Comparison of ENCODE assay signal across 1 cellular context in the genomic region with DNA sequence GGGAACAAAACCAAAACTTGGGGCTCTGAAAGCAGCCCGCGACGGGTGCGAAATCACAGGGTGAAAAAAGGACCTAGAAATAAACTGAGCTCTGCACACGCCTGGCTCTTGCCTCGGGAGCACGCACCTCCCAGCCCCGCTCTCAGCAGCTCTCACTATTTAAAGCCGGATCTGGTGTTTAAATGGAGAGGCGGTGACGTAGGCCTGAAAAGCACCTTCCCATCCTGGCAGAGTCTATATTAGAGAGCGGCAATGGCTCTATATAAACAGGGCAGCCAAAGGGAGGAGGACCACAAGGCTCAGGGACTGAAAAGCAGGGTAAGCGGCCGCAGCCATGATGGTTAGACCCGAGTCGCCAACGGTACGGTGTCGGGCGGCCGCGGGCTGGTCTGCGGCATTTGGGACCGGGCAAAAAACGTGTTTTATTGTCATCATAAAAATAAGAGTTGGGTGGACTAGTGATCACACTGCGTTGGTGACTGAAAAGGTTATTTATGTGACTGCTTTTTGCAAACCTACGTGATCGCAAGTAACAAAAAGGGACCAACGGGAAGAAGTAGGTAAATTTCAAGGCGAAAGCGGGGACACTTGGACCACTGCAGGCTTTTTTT.
TF ChIP-seq lines count a peak whose summit lies in the region.

No MANE protein-coding gene starts in this region.

TF ChIP-seq in HepG2, 621 proteins besides CTCF, POLR2A, EP300 and RAD21 (continued from another document and continues in another):
- TF ChIP-seq ZBTB7B (CRISPR knock-in tag; IDR thresholded peaks at IDR 0.05) (peak; percentile 68), REXO4 (CRISPR knock-in tag; IDR thresholded peaks at IDR 0.05; ENCODE audit: borderline replicate concordance) (no peak), ZFP37 (CRISPR knock-in tag; IDR thresholded peaks at IDR 0.05; ENCODE audit: borderline replicate concordance) (no peak), ISL2 (CRISPR knock-in tag; IDR thresholded peaks at IDR 0.05) (0 out of 2 replicates have a peak, but pooled peaks have one; percentile 17), GATAD1 (CRISPR knock-in tag; IDR thresholded peaks at IDR 0.05) (peak; percentile 54), ZNF720 (CRISPR knock-in tag; IDR thresholded peaks at IDR 0.05) (no peak), NFYB (CRISPR knock-in tag; IDR thresholded peaks at IDR 0.05) (peak; percentile 27; the same call in 1 of the 2 replicates), SP1 (IDR thresholded peaks at IDR 0.05) (no peak), SP1 (CRISPR knock-in tag; IDR thresholded peaks at IDR 0.05) (peak; percentile 50), ZSCAN21 (CRISPR knock-in tag; IDR thresholded peaks at IDR 0.05; ENCODE audit: borderline replicate concordance) (peak; percentile 72; the same call in 1 of the 2 replicates), ZBTB3 (CRISPR knock-in tag; IDR thresholded peaks at IDR 0.05; ENCODE audit: borderline replicate concordance, low read depth) (0 out of 2 replicates have a peak, but pooled peaks have one; percentile 56), KMT2B (CRISPR knock-in tag; IDR thresholded peaks at IDR 0.05) (peak; percentile 78; the same call in 1 of the 2 replicates), ZSCAN31 (CRISPR knock-in tag; IDR thresholded peaks at IDR 0.05; ENCODE audit: low read depth) (peak; percentile 32; the same call in 1 of the 2 replicates), ZSCAN22 (CRISPR knock-in tag; IDR thresholded peaks at IDR 0.05) (peak; percentile 99), KDM5A (IDR thresholded peaks at IDR 0.05; ENCODE audit: borderline replicate concordance, low read length) (peak; percentile 48; the same call in 1 of the 2 replicates), ZFP36L2 (CRISPR knock-in tag; IDR thresholded peaks at IDR 0.05) (0 out of 2 replicates have a peak, but pooled peaks have one; percentile 64), TEAD3 (CRISPR knock-in tag; optimal IDR thresholded peaks at IDR 0.05; ENCODE audit: borderline replicate concordance) (peak; percentile 53), SALL2 (CRISPR knock-in tag; IDR thresholded peaks at IDR 0.05) (peak; percentile 30; the same call in 1 of the 2 replicates), SPEN (CRISPR knock-in tag; IDR thresholded peaks at IDR 0.05; ENCODE audit: low read depth) (no peak; the same call in 1 of the 2 replicates), NR2F6 (IDR thresholded peaks at IDR 0.05) (no peak), NR2F6 (CRISPR knock-in tag; IDR thresholded peaks at IDR 0.05) (no peak), AGO2 (optimal IDR thresholded peaks at IDR 0.05; ENCODE audit: low read depth, low read length) (peak; percentile 67)
- TF ChIP-seq, protein P1, sequence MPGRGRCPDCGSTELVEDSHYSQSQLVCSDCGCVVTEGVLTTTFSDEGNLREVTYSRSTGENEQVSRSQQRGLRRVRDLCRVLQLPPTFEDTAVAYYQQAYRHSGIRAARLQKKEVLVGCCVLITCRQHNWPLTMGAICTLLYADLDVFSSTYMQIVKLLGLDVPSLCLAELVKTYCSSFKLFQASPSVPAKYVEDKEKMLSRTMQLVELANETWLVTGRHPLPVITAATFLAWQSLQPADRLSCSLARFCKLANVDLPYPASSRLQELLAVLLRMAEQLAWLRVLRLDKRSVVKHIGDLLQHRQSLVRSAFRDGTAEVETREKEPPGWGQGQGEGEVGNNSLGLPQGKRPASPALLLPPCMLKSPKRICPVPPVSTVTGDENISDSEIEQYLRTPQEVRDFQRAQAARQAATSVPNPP (CRISPR knock-in tag; IDR thresholded peaks at IDR 0.05) = peak; percentile 65; the same call in 1 of the 2 replicates
- TF ChIP-seq, protein P2, sequence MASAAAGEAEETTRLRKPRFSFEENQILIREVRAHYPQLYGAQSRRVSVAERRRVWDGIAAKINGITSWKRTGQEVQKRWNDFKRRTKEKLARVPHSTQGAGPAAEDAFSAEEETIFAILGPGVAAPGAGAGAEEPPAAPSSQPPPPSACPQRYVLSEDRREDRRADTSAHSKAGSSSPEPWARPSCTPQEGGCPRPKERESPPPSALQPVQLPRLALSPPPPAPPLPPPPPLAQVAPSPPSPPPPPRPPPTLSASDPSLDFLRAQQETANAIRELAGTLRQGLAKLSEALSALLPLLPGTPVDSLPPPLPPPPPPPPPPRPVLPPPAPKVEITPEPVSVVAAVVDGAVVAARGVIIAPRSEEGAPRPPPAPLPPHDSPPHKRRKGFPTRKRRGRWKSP (CRISPR knock-in tag; IDR thresholded peaks at IDR 0.05) = peak; percentile 78
- TF ChIP-seq, protein P3, sequence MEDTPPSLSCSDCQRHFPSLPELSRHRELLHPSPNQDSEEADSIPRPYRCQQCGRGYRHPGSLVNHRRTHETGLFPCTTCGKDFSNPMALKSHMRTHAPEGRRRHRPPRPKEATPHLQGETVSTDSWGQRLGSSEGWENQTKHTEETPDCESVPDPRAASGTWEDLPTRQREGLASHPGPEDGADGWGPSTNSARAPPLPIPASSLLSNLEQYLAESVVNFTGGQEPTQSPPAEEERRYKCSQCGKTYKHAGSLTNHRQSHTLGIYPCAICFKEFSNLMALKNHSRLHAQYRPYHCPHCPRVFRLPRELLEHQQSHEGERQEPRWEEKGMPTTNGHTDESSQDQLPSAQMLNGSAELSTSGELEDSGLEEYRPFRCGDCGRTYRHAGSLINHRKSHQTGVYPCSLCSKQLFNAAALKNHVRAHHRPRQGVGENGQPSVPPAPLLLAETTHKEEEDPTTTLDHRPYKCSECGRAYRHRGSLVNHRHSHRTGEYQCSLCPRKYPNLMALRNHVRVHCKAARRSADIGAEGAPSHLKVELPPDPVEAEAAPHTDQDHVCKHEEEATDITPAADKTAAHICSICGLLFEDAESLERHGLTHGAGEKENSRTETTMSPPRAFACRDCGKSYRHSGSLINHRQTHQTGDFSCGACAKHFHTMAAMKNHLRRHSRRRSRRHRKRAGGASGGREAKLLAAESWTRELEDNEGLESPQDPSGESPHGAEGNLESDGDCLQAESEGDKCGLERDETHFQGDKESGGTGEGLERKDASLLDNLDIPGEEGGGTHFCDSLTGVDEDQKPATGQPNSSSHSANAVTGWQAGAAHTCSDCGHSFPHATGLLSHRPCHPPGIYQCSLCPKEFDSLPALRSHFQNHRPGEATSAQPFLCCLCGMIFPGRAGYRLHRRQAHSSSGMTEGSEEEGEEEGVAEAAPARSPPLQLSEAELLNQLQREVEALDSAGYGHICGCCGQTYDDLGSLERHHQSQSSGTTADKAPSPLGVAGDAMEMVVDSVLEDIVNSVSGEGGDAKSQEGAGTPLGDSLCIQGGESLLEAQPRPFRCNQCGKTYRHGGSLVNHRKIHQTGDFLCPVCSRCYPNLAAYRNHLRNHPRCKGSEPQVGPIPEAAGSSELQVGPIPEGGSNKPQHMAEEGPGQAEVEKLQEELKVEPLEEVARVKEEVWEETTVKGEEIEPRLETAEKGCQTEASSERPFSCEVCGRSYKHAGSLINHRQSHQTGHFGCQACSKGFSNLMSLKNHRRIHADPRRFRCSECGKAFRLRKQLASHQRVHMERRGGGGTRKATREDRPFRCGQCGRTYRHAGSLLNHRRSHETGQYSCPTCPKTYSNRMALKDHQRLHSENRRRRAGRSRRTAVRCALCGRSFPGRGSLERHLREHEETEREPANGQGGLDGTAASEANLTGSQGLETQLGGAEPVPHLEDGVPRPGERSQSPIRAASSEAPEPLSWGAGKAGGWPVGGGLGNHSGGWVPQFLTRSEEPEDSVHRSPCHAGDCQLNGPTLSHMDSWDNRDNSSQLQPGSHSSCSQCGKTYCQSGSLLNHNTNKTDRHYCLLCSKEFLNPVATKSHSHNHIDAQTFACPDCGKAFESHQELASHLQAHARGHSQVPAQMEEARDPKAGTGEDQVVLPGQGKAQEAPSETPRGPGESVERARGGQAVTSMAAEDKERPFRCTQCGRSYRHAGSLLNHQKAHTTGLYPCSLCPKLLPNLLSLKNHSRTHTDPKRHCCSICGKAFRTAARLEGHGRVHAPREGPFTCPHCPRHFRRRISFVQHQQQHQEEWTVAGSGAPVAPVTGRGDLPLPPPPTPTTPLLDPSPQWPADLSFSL (CRISPR knock-in tag; IDR thresholded peaks at IDR 0.05) = no peak
- TF ChIP-seq, protein P4, sequence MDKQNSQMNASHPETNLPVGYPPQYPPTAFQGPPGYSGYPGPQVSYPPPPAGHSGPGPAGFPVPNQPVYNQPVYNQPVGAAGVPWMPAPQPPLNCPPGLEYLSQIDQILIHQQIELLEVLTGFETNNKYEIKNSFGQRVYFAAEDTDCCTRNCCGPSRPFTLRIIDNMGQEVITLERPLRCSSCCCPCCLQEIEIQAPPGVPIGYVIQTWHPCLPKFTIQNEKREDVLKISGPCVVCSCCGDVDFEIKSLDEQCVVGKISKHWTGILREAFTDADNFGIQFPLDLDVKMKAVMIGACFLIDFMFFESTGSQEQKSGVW (CRISPR knock-in tag; IDR thresholded peaks at IDR 0.05; ENCODE audit: borderline replicate concordance) = no peak
- TF ChIP-seq, protein P5, sequence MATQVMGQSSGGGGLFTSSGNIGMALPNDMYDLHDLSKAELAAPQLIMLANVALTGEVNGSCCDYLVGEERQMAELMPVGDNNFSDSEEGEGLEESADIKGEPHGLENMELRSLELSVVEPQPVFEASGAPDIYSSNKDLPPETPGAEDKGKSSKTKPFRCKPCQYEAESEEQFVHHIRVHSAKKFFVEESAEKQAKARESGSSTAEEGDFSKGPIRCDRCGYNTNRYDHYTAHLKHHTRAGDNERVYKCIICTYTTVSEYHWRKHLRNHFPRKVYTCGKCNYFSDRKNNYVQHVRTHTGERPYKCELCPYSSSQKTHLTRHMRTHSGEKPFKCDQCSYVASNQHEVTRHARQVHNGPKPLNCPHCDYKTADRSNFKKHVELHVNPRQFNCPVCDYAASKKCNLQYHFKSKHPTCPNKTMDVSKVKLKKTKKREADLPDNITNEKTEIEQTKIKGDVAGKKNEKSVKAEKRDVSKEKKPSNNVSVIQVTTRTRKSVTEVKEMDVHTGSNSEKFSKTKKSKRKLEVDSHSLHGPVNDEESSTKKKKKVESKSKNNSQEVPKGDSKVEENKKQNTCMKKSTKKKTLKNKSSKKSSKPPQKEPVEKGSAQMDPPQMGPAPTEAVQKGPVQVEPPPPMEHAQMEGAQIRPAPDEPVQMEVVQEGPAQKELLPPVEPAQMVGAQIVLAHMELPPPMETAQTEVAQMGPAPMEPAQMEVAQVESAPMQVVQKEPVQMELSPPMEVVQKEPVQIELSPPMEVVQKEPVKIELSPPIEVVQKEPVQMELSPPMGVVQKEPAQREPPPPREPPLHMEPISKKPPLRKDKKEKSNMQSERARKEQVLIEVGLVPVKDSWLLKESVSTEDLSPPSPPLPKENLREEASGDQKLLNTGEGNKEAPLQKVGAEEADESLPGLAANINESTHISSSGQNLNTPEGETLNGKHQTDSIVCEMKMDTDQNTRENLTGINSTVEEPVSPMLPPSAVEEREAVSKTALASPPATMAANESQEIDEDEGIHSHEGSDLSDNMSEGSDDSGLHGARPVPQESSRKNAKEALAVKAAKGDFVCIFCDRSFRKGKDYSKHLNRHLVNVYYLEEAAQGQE (IDR thresholded peaks at IDR 0.05; ENCODE audit: borderline replicate concordance in 1 of 2, low read depth in 1 of 2, low read length in 2 of 2) = peak in 1 of 2 experiments; percentile 78; a peak in 2 of 4 replicates
- TF ChIP-seq, protein P6, sequence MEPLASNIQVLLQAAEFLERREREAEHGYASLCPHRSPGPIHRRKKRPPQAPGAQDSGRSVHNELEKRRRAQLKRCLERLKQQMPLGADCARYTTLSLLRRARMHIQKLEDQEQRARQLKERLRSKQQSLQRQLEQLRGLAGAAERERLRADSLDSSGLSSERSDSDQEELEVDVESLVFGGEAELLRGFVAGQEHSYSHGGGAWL (CRISPR knock-in tag; IDR thresholded peaks at IDR 0.05) = peak; percentile 71; the same call in 1 of the 2 replicates
- TF ChIP-seq, protein P7, sequence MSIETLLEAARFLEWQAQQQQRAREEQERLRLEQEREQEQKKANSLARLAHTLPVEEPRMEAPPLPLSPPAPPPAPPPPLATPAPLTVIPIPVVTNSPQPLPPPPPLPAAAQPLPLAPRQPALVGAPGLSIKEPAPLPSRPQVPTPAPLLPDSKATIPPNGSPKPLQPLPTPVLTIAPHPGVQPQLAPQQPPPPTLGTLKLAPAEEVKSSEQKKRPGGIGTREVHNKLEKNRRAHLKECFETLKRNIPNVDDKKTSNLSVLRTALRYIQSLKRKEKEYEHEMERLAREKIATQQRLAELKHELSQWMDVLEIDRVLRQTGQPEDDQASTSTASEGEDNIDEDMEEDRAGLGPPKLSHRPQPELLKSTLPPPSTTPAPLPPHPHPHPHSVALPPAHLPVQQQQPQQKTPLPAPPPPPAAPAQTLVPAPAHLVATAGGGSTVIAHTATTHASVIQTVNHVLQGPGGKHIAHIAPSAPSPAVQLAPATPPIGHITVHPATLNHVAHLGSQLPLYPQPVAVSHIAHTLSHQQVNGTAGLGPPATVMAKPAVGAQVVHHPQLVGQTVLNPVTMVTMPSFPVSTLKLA (IDR thresholded peaks at IDR 0.05) = no peak
- TF ChIP-seq, protein P8, sequence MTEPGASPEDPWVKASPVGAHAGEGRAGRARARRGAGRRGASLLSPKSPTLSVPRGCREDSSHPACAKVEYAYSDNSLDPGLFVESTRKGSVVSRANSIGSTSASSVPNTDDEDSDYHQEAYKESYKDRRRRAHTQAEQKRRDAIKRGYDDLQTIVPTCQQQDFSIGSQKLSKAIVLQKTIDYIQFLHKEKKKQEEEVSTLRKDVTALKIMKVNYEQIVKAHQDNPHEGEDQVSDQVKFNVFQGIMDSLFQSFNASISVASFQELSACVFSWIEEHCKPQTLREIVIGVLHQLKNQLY (CRISPR knock-in tag; IDR thresholded peaks at IDR 0.05) = 0 out of 2 replicates have a peak, but pooled peaks have one; percentile 11
- TF ChIP-seq, protein P9, sequence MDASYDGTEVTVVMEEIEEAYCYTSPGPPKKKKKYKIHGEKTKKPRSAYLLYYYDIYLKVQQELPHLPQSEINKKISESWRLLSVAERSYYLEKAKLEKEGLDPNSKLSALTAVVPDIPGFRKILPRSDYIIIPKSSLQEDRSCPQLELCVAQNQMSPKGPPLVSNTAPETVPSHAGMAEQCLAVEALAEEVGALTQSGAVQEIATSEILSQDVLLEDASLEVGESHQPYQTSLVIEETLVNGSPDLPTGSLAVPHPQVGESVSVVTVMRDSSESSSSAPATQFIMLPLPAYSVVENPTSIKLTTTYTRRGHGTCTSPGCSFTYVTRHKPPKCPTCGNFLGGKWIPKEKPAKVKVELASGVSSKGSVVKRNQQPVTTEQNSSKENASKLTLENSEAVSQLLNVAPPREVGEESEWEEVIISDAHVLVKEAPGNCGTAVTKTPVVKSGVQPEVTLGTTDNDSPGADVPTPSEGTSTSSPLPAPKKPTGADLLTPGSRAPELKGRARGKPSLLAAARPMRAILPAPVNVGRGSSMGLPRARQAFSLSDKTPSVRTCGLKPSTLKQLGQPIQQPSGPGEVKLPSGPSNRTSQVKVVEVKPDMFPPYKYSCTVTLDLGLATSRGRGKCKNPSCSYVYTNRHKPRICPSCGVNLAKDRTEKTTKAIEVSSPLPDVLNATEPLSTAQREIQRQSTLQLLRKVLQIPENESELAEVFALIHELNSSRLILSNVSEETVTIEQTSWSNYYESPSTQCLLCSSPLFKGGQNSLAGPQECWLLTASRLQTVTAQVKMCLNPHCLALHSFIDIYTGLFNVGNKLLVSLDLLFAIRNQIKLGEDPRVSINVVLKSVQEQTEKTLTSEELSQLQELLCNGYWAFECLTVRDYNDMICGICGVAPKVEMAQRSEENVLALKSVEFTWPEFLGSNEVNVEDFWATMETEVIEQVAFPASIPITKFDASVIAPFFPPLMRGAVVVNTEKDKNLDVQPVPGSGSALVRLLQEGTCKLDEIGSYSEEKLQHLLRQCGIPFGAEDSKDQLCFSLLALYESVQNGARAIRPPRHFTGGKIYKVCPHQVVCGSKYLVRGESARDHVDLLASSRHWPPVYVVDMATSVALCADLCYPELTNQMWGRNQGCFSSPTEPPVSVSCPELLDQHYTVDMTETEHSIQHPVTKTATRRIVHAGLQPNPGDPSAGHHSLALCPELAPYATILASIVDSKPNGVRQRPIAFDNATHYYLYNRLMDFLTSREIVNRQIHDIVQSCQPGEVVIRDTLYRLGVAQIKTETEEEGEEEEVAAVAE (CRISPR knock-in tag; IDR thresholded peaks at IDR 0.05; ENCODE audit: borderline replicate concordance) = peak; percentile 83
